In the genomic region with DNA sequence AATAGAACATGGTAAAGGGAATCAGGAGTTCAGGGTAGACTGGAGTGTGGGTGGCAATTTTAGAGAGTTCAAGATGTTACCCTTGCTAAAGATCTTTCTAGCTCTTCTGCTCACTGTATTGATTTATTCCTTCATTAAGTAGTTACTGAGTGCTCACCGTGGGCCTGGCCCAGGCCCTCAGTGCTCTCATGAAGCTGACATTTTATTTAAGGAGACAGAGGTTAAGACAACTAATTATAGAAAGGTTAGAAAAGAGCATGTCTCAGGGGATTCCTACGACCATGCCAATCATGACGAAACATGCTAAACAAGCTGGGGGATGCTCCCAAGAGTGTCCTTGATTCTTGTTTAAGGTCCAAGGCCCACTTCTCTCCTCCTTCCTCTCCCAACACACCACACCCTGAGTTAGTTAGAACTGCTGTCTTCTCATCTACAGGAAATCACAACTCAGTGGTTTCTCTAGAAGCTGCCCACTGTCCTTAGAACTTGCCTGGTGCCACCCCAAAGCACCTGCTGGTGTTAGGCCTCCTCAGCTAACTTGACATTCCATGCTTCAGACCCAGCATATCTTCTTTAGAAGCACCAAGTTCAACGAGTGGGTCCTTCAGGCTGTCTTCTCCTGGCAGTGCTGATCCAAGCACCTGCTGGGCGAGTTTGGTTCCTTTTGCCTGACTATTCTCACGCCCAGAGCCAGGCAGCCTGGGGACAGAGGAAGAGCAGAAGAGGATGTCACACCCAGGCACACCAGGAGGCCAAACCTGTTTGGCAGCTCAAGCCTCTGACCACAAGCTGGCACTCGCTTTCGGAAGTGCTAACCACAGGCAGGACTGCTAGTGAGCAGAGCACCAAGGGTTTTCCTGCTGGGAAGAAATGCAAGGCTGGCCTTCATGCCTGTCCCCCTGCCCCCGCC, we compare ENCODE assay signal across 8 cellular contexts.
DNase-seq lines count a peak whose midpoint lies in the region; ATAC-seq and TF ChIP-seq lines count a peak whose summit lies in the region.

No MANE protein-coding gene starts in this region.

- H3K9ac ChIP-seq in Loucy (ENCODE audit: low read depth, low read length, poor library complexity, severe bottlenecking) = peak overlapping the region; percentile 91

- H3K27me3 Mint-ChIP-seq in dendritic cell treated with granulocyte-macrophage colony-stimulating factor and Interleukin-4, amounts not matched to agents 40 ng/mL and 50 ng/mL, for 4 days = no peaks in the 10 kb centered on the region

- ATAC-seq in HG03460 (IDR thresholded peaks at IDR 0.05; ENCODE audit: unreplicated experiment) (no peak), GM18861 (IDR thresholded peaks at IDR 0.05; ENCODE audit: unreplicated experiment) (no peak)

- peaks cover 96% of the 10 kb centered on the region for H3K4me1 Mint-ChIP-seq in dendritic cell treated with granulocyte-macrophage colony-stimulating factor and Interleukin-4, amounts not matched to agents 40 ng/mL and 50 ng/mL, for 4 days (ENCODE audit: low read depth)

- DNase-seq in ELF-1 (ENCODE audit: low read depth, low spot score) (peak; percentile 94), osteoblast (ENCODE audit: insufficient read length, low spot score, missing footprints) (peak; percentile 84), globus pallidus (ENCODE audit: low spot score) (no peak), COR-L47 (lab: John Stamatoyannopoulos, UW) (no peak)

- H3K4me2 ChIP-seq in Loucy (ENCODE audit: low read depth, low read length, poor library complexity, severe bottlenecking) (peak overlapping the region; percentile 88), osteoblast (ENCODE audit: insufficient read depth, low read length) (no peak overlapping the region)

- H2AFZ ChIP-seq in Loucy (ENCODE audit: low read length) (no peak overlapping the region), osteoblast (ENCODE audit: low read length) (no peak overlapping the region)

- H3K9me3 ChIP-seq in Loucy (ENCODE audit: insufficient read depth, low read depth, low read length) (no peaks in the 10 kb centered on the region), osteoblast (ENCODE audit: low read depth, low read length) (no peaks in the 10 kb centered on the region)

- H3K4me3 ChIP-seq in Loucy (ENCODE audit: low read length, poor library complexity, severe bottlenecking) (peak overlapping the region; percentile 65), osteoblast (ENCODE audit: insufficient read depth, low read length) (no peak overlapping the region)

- no peaks in the 10 kb centered on the region for H3K9me2 ChIP-seq in Loucy (replicated peaks; ENCODE audit: low read depth, low read length)

- H3K27ac Mint-ChIP-seq in dendritic cell treated with granulocyte-macrophage colony-stimulating factor and Interleukin-4, amounts not matched to agents 40 ng/mL and 50 ng/mL, for 4 days = peak overlapping the region; percentile 86

- peaks cover 68% of the 10 kb centered on the region for H3K79me2 ChIP-seq in Loucy (ENCODE audit: insufficient read depth, low read length)
- no peaks in the 10 kb centered on the region for H3K79me2 ChIP-seq in osteoblast (ENCODE audit: insufficient read depth, low read length)

- intact Hi-C loops in dendritic cell treated with granulocyte-macrophage colony-stimulating factor and Interleukin-4, amounts not matched to agents 40 ng/mL and 50 ng/mL, for 4 days (cut with micrococcal nuclease) = loop anchor here (5.0 kb wide), 1 partner anchor 152 kb away; no protein-coding TSS in a partner anchor

- peaks cover 5% of the 10 kb centered on the region for H3K36me3 Mint-ChIP-seq in dendritic cell treated with granulocyte-macrophage colony-stimulating factor and Interleukin-4, amounts not matched to agents 40 ng/mL and 50 ng/mL, for 4 days (ENCODE audit: low read depth)

- peaks cover 33% of the 10 kb centered on the region for H3F3A ChIP-seq in Loucy (ENCODE audit: low read depth)

- no peak for TF ChIP-seq CTCF in Loucy (conservative IDR thresholded peaks at IDR 0.05; ENCODE audit: low read length)
- TF ChIP-seq CTCF in osteoblast (IDR thresholded peaks at IDR 0.05; ENCODE audit: extremely low read depth, low read depth, low read length) = no peak

- H3K27me3 ChIP-seq in Loucy (ENCODE audit: insufficient read depth, low read length, poor library complexity, severe bottlenecking) = no peaks in the 10 kb centered on the region
- H3K27me3 ChIP-seq in osteoblast (ENCODE audit: insufficient read depth, low read length) = no peaks in the 10 kb centered on the region

- no peaks in the 10 kb centered on the region for H4K20me1 ChIP-seq in Loucy (ENCODE audit: insufficient read depth, low read length, poor library complexity, severe bottlenecking)
- no peaks in the 10 kb centered on the region for H4K20me1 ChIP-seq in osteoblast (ENCODE audit: insufficient read depth, low read length)

- H3K4me1 ChIP-seq in Loucy (ENCODE audit: insufficient read depth, low read length, poor library complexity, severe bottlenecking) = peaks cover 91% of the 10 kb centered on the region
- peaks cover 4% of the 10 kb centered on the region for H3K4me1 ChIP-seq in osteoblast (ENCODE audit: insufficient read depth, low read length)

- peak overlapping the region; percentile 30 for H3K4me3 Mint-ChIP-seq in dendritic cell treated with granulocyte-macrophage colony-stimulating factor and Interleukin-4, amounts not matched to agents 40 ng/mL and 50 ng/mL, for 4 days

- no peaks in the 10 kb centered on the region for H3K9me3 Mint-ChIP-seq in dendritic cell treated with granulocyte-macrophage colony-stimulating factor and Interleukin-4, amounts not matched to agents 40 ng/mL and 50 ng/mL, for 4 days

- no peaks in the 10 kb centered on the region for H3K36me3 ChIP-seq in Loucy (ENCODE audit: insufficient read depth, low read length)
- no peaks in the 10 kb centered on the region for H3K36me3 ChIP-seq in osteoblast (ENCODE audit: insufficient read depth, low read length)

- no peak overlapping the region for H3K27ac ChIP-seq in osteoblast (ENCODE audit: low read depth, low read length)

Comparison
In these comparisons a context has a peak if more than half of its experiments do, and no peak if none do; other contexts are left out.
1. DNase-seq: peak in ELF-1 (single experiment) and osteoblast (single experiment); none in globus pallidus (single experiment) and COR-L47 (single experiment).